17 cellular contexts compared by ENCODE assay signal in genomic region chr16:69814078-69814477, GRCh38.
"Had no signal": no experiment of that assay in that cellular context is flagged by ENCODE, and none has a peak within 500 bp of the region (broad histone marks: within the 10 kb centered on the region; RNA-seq: fewer than 3 reads in every experiment).

No MANE protein-coding gene starts in this region.

- H3K4me1 ChIP-seq: esophagus muscularis mucosa, gastrocnemius medialis, heart right ventricle had no signal

- FAIRE-seq: small intestine, urothelium cell line had no signal

- H3K27ac Mint-ChIP-seq: nephron progenitor cell; stimulated activated naive CD8-positive, alpha-beta T cell treated with anti-CD3 and anti-CD28 coated beads, Interleukin-15, Interleukin-2, amounts not matched to agents 100 ng/mL and 50 ng/mL, for 24 hours had no signal

- H3K9me3 Mint-ChIP-seq: stimulated activated naive CD8-positive, alpha-beta T cell treated with anti-CD3 and anti-CD28 coated beads, Interleukin-15, Interleukin-2, amounts not matched to agents 100 ng/mL and 50 ng/mL, for 24 hours had no signal

- H3K27ac ChIP-seq: epithelial cell of prostate, gastrocnemius medialis, heart right ventricle had no signal

- H3K9me3 ChIP-seq: esophagus muscularis mucosa, gastrocnemius medialis, testis had no signal

- H3K4me3 Mint-ChIP-seq: naive thymus-derived CD4-positive, alpha-beta T cell; nephron progenitor cell; stimulated activated naive CD8-positive, alpha-beta T cell treated with anti-CD3 and anti-CD28 coated beads, Interleukin-15, Interleukin-2, amounts not matched to agents 100 ng/mL and 50 ng/mL, for 24 hours had no signal

- H3K4me3 ChIP-seq: esophagus muscularis mucosa, gastrocnemius medialis, heart right ventricle, testis had no signal

- H3K36me3 ChIP-seq: gastrocnemius medialis had no signal

- H3K27me3 ChIP-seq: esophagus muscularis mucosa, gastrocnemius medialis, heart right ventricle, testis had no signal

- DNase-seq: effector memory CD4-positive, alpha-beta T cell; gastrocnemius medialis; heart right ventricle; islet precursor cell; mammary epithelial cell; naive thymus-derived CD4-positive, alpha-beta T cell; nephron progenitor cell; posterior cingulate gyrus; right cardiac atrium; small intestine; stimulated activated CD4-positive, alpha-beta T cell treated with anti-CD3 and anti-CD28 coated beads, Interleukin-12 subunit alpha, Interleukin-12 subunit beta, amount 100 ng/mL, for 4 hours; testis; trophoblast cell had no signal

- ATAC-seq: gastrocnemius medialis; heart right ventricle; naive thymus-derived CD4-positive, alpha-beta T cell; right cardiac atrium had no signal

- H3K27me3 Mint-ChIP-seq: naive thymus-derived CD4-positive, alpha-beta T cell; stimulated activated naive CD8-positive, alpha-beta T cell treated with anti-CD3 and anti-CD28 coated beads, Interleukin-15, Interleukin-2, amounts not matched to agents 100 ng/mL and 50 ng/mL, for 24 hours had no signal
